In the genomic region with DNA sequence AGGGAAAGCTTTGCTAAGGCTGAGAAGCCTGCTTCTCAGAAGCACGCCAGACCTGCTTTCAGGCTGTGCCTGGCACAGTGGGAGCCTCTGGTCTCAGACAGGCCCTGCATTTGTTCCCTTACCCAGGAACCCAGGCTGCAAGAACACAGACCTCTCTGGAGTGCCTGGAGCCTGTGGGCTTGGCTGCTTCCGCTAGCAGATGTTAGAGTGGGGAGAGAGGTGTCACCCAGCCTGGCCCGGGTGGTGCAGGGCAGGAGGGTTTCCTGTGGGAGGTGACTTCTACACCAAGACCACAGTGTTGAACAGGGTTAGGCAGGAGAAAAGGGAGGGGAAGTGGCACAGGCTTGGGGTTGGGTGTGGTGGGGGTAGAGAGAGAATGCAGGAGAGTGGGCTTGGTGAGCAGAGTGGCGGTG, we compare ENCODE assay signal across 10 cellular contexts. TPM values are rescaled to one million over a fixed set of nuclear protein-coding genes. Genes with fewer than 3 reads are reported as not detected.
DNase-seq lines count a peak whose midpoint lies in the region; ATAC-seq and TF ChIP-seq lines count a peak whose summit lies in the region.
"Had no signal": no experiment of that assay in that cellular context is flagged by ENCODE, and none has a peak within 500 bp of the region (broad histone marks: within the 10 kb centered on the region; RNA-seq: fewer than 3 reads in every experiment).

No MANE protein-coding gene starts in this region.

- H4K20me1 ChIP-seq in OCI-LY7 (ENCODE audit: insufficient read depth, low read length): no peaks in the 10 kb centered on the region; the same call in 1 of the 2 replicates

- H3K4me1 ChIP-seq in effector memory CD4-positive, alpha-beta T cell (ENCODE audit: control insufficient read depth, insufficient read depth, low read length, poor library complexity, severe bottlenecking): peaks cover 23% of the 10 kb centered on the region
- no peaks in the 10 kb centered on the region for H3K4me1 ChIP-seq in OCI-LY7 (ENCODE audit: insufficient read depth, low read length, poor library complexity, severe bottlenecking)
- H3K4me1 ChIP-seq in ascending aorta: no peaks in the 10 kb centered on the region

- H2AFZ ChIP-seq in OCI-LY7 (ENCODE audit: low read length): no peak overlapping the region

- ATAC-seq in HG02623 (IDR thresholded peaks at IDR 0.05; ENCODE audit: unreplicated experiment) (peak; percentile 54), HG02938 (IDR thresholded peaks at IDR 0.05; ENCODE audit: unreplicated experiment) (no peak)
- peak; percentile 85 for ATAC-seq in stimulated activated effector memory CD8-positive, alpha-beta T cell treated with anti-CD3 and anti-CD28 coated beads, Interleukin-12 subunit alpha, Interleukin-12 subunit beta, amount 100 ng/mL, for 72 hours

- intact Hi-C loops in OCI-LY7 (cut with micrococcal nuclease; ENCODE audit: unreplicated experiment) (no loop called here), ascending aorta (cut with DNase I) (loop anchor here (5.0 kb wide), 1 partner anchor 55 kb away; no protein-coding TSS in a partner anchor)

- POLR2A ChIA-PET in OCI-LY7 (lab: Charles Lee): no interaction called here

- peak overlapping the region; percentile 88 for H3K27ac Mint-ChIP-seq in stimulated activated effector memory CD8-positive, alpha-beta T cell treated with anti-CD3 and anti-CD28 coated beads, Interleukin-12 subunit alpha, Interleukin-12 subunit beta, amount 100 ng/mL, for 72 hours

- CTCF ChIA-PET in OCI-LY7 (lab: Charles Lee; ENCODE audit: unreplicated experiment): no interaction called here

- no peaks in the 10 kb centered on the region for H3K79me2 ChIP-seq in OCI-LY7 (ENCODE audit: insufficient read depth, low read depth, low read length)

- peak overlapping the region; percentile 42 for H3K27ac ChIP-seq in effector memory CD4-positive, alpha-beta T cell (ENCODE audit: insufficient read depth, low read length, poor library complexity, severe bottlenecking)
- H3K27ac ChIP-seq in OCI-LY7 (ENCODE audit: low read depth, low read length, poor library complexity, severe bottlenecking): no peak overlapping the region
- H3K27ac ChIP-seq in ascending aorta: no peak overlapping the region

- no peak overlapping the region for H3K4me2 ChIP-seq in OCI-LY7 (ENCODE audit: low read length)

- DNase-seq in activated CD4-positive, alpha-beta T cell treated with anti-CD3 and anti-CD28 coated beads for 1 hour: peak; percentile 41
- DNase-seq in effector memory CD4-positive, alpha-beta T cell: peak; percentile 36 to 49 (median 48)
- peak; percentile 66 to 89 for DNase-seq in stimulated activated effector memory CD8-positive, alpha-beta T cell treated with anti-CD3 and anti-CD28 coated beads, Interleukin-12 subunit alpha, Interleukin-12 subunit beta, amount 100 ng/mL, for 72 hours (ENCODE audit: low spot score in 2 of 2)
- DNase-seq in OCI-LY7 (ENCODE audit: low spot score) (no peak), ascending aorta (ENCODE audit: low spot score in 2 of 2) (no peak), NCI-H2227 (lab: John Stamatoyannopoulos, UW; ENCODE audit: unreplicated experiment) (no peak)
- DNase-seq: esophagus squamous epithelium had no signal

- no peaks in the 10 kb centered on the region for H3K27me3 ChIP-seq in effector memory CD4-positive, alpha-beta T cell (replicated peaks; ENCODE audit: control insufficient read depth, insufficient read depth, low read length, poor library complexity, severe bottlenecking)
- H3K27me3 ChIP-seq in ascending aorta: no peaks in the 10 kb centered on the region

- TF ChIP-seq CTCF in OCI-LY7 (conservative IDR thresholded peaks at IDR 0.05; ENCODE audit: low read length) (no peak), ascending aorta (IDR thresholded peaks at IDR 0.05) (no peak)

- H3K36me3 ChIP-seq in effector memory CD4-positive, alpha-beta T cell (ENCODE audit: control insufficient read depth, insufficient read depth, low read length): no peaks in the 10 kb centered on the region
- H3K36me3 ChIP-seq in OCI-LY7 (ENCODE audit: insufficient read depth, low read length) (no peaks in the 10 kb centered on the region), ascending aorta (no peaks in the 10 kb centered on the region)
- H3K36me3 ChIP-seq: esophagus squamous epithelium had no signal

- peak overlapping the region; percentile 23 for H3K4me3 ChIP-seq in effector memory CD4-positive, alpha-beta T cell (ENCODE audit: insufficient read depth, low read depth, low read length, poor library complexity, severe bottlenecking)
- H3K4me3 ChIP-seq in OCI-LY7 (ENCODE audit: low read depth, low read length, poor library complexity, severe bottlenecking): no peak overlapping the region
- H3K4me3 ChIP-seq in ascending aorta: no peak overlapping the region
- H3K4me3 ChIP-seq: esophagus squamous epithelium had no signal

- H3K9me3 ChIP-seq in effector memory CD4-positive, alpha-beta T cell (ENCODE audit: control insufficient read depth, low read length): peaks cover 4% of the 10 kb centered on the region
- no peaks in the 10 kb centered on the region for H3K9me3 ChIP-seq in OCI-LY7 (ENCODE audit: low read length)
- peaks cover 0 to 6% of the 10 kb centered on the region in 2 donors for H3K9me3 ChIP-seq in ascending aorta

- no peaks in the 10 kb centered on the region for H3K9me2 ChIP-seq in OCI-LY7 (ENCODE audit: insufficient read depth, low read length)

- peaks cover 75% of the 10 kb centered on the region for H3K4me1 Mint-ChIP-seq in stimulated activated effector memory CD8-positive, alpha-beta T cell treated with anti-CD3 and anti-CD28 coated beads, Interleukin-12 subunit alpha, Interleukin-12 subunit beta, amount 100 ng/mL, for 72 hours

- BruUV-seq in OCI-LY7 (replicated peaks; lab: Mats Ljungman, UMichigan): no TSS peak

- peaks cover 10% of the 10 kb centered on the region for H3K9me3 Mint-ChIP-seq in stimulated activated effector memory CD8-positive, alpha-beta T cell treated with anti-CD3 and anti-CD28 coated beads, Interleukin-12 subunit alpha, Interleukin-12 subunit beta, amount 100 ng/mL, for 72 hours

- peak overlapping the region; percentile 72 for H3K4me3 Mint-ChIP-seq in stimulated activated effector memory CD8-positive, alpha-beta T cell treated with anti-CD3 and anti-CD28 coated beads, Interleukin-12 subunit alpha, Interleukin-12 subunit beta, amount 100 ng/mL, for 72 hours

- H3K36me3 Mint-ChIP-seq in stimulated activated effector memory CD8-positive, alpha-beta T cell treated with anti-CD3 and anti-CD28 coated beads, Interleukin-12 subunit alpha, Interleukin-12 subunit beta, amount 100 ng/mL, for 72 hours: peaks cover 68% of the 10 kb centered on the region

RNA-seq across cellular contexts. Expression of a gene that starts 35.8 kb away (rescaled TPM):
- total RNA-seq in OCI-LY7 (2014; rRNA removed; shearing (Covaris generic)): not detected in 2 replicates
- total RNA-seq in OCI-LY7 (2022) (not detected in 2 replicates), ascending aorta (343 TPM)

RNA-seq across cellular contexts. Expression of a gene that starts 50.2 kb away (rescaled TPM):
- 0.39 TPM in 1 of 2 replicates, not detected in the other for total RNA-seq in OCI-LY7 (2014; rRNA removed; shearing (Covaris generic))
- total RNA-seq in OCI-LY7 (2022) (0.37 and 1.3 TPM in 2 replicates), ascending aorta (not detected)
- total RNA-seq: pulmonary artery endothelial cell had no signal

RNA-seq across cellular contexts. Expression of a gene that starts 56.2 kb away (rescaled TPM):
- total RNA-seq in OCI-LY7 (2014; rRNA removed; shearing (Covaris generic)): 4.2 and 4.8 TPM in 2 replicates
- total RNA-seq in OCI-LY7 (2022) (6.7 and 7.1 TPM in 2 replicates), ascending aorta (13.7 TPM)

Comparison
In these comparisons a context has a peak if more than half of its experiments do, and no peak if none do; other contexts are left out.
1. DNase-seq: peak in activated CD4-positive, alpha-beta T cell treated with anti-CD3 and anti-CD28 coated beads for 1 hour (single experiment), effector memory CD4-positive, alpha-beta T cell (3 of 3) and stimulated activated effector memory CD8-positive, alpha-beta T cell treated with anti-CD3 and anti-CD28 coated beads, Interleukin-12 subunit alpha, Interleukin-12 subunit beta, amount 100 ng/mL, for 72 hours (2 of 2); none in OCI-LY7 (single experiment), ascending aorta (0 of 2) and NCI-H2227 (single experiment).
2. RNA of a gene that starts 35.8 kb away (total RNA-seq): 343 TPM in ascending aorta (single experiment); not detected in OCI-LY7; every median in the first group is over 100 times any median in the second.